ENCODE assay signal across 14 cellular contexts in genomic region chr16:87240211-87241134, GRCh38.
DNase-seq lines count a peak whose midpoint lies in the region; ATAC-seq, FAIRE-seq and TF ChIP-seq lines count a peak whose summit lies in the region.
"Had no signal": no experiment of that assay in that cellular context is flagged by ENCODE, and none has a peak within 500 bp of the region (broad histone marks: within the 10 kb centered on the region; RNA-seq: fewer than 3 reads in every experiment).

No MANE protein-coding gene starts in this region.

- TF ChIP-seq POLR2A in K562 (conservative IDR thresholded peaks at IDR 0.05): no peak
- TF ChIP-seq POLR2A in erythroblast (IDR thresholded peaks at IDR 0.05; ENCODE audit: low read length): no peak

- no peak overlapping the region for H2AFZ ChIP-seq in K562 (ENCODE audit: low read depth, low read length)

- WGBS in K562 (ENCODE audit: insufficient coverage, low coverage, missing lambda C conversion rate): 25% methylated on average over 14 of the region's 14 CpGs

- H3K36me3 ChIP-seq in K562 (ENCODE audit: control insufficient read depth, insufficient read depth, low read length): no peaks in the 10 kb centered on the region
- H3K36me3 ChIP-seq: ovary, spleen had no signal

- CTCF ChIA-PET in K562 (lab: Yijun Ruan, JAX; ENCODE audit: low intra/inter-chr PET ratio): interaction anchor here (0.6 kb wide), 1 partner anchor 1496 kb away, joined by 5 read pairs; no protein-coding TSS in a partner anchor

- H3K4me3 ChIP-seq in K562: no peak overlapping the region
- H3K4me3 ChIP-seq: body of pancreas, ovary, spleen had no signal

- no peak for ATAC-seq in K562
- no peak for ATAC-seq in HG02973 (IDR thresholded peaks at IDR 0.05; ENCODE audit: unreplicated experiment)
- no peak for ATAC-seq in HG03439 (IDR thresholded peaks at IDR 0.05; ENCODE audit: unreplicated experiment)
- ATAC-seq: body of pancreas had no signal

- H3K27me3 Mint-ChIP-seq in HFFc6 (ENCODE audit: insufficient read depth) (peaks cover 3% of the 10 kb centered on the region), mesothelial cell of epicardium (ENCODE audit: low read depth) (peaks cover 9% of the 10 kb centered on the region), CD14-positive monocyte (ENCODE audit: low read depth in 3 of 3) (peaks cover 17 to 51% (median 23%) of the 10 kb centered on the region in 3 donors)

- no peak overlapping the region for H3K4me2 ChIP-seq in K562 (ENCODE audit: insufficient read depth, low read length)

- TF ChIP-seq EP300 in K562 (IDR thresholded peaks at IDR 0.05; ENCODE audit: low read length): no peak

- peak; percentile 76 for DNase-seq in AG20443 (ENCODE audit: low spot score)
- DNase-seq in HFFc6: peak; percentile 40
- DNase-seq in K562 (ENCODE audit: extremely low read depth in 1 of 4, low spot score in 3 of 4): no peak
- no peak for DNase-seq in mesothelial cell of epicardium (ENCODE audit: low spot score in 2 of 2, unreplicated experiment in 2 of 2)
- no peak for DNase-seq in CD14-positive monocyte (ENCODE audit: low spot score)
- DNase-seq in erythroblast (lab: John Stamatoyannopoulos, UW): no peak
- DNase-seq: activated naive CD4-positive, alpha-beta T cell treated with Interleukin-2 at 50 U/mL for 16 hours; body of pancreas; effector CD4-positive, alpha-beta T cell; ovary; spleen had no signal

- H3K9ac ChIP-seq in K562 (ENCODE audit: insufficient read depth in 1 of 2, low read depth in 2 of 2, low read length in 2 of 2): no peak overlapping the region

- no peak for TF ChIP-seq CTCF in HFFc6 (IDR thresholded peaks at IDR 0.05)
- TF ChIP-seq CTCF in K562 (IDR thresholded peaks at IDR 0.05 in 2 of 3, conservative IDR thresholded peaks at IDR 0.05 in 1 of 3; ENCODE audit: insufficient read depth in 2 of 3, low read depth in 1 of 3, low read length in 3 of 3): no peak
- TF ChIP-seq CTCF in mesothelial cell of epicardium (IDR thresholded peaks at IDR 0.05; ENCODE audit: unreplicated experiment): no peak
- no peak for TF ChIP-seq CTCF in CD14-positive monocyte (IDR thresholded peaks at IDR 0.05)

- H3K4me1 ChIP-seq in K562 (replicated peaks in 1 of 2; ENCODE audit: control insufficient read depth in 2 of 2, insufficient read depth in 2 of 2, low read length in 2 of 2): peaks cover 0 to 4% of the 10 kb centered on the region in 2 experiments; a peak in 1 of 5 replicates
- H3K4me1 ChIP-seq: body of pancreas had no signal

- no peaks in the 10 kb centered on the region for H3K9me1 ChIP-seq in K562 (ENCODE audit: control insufficient read depth, insufficient read depth, low read length)

- intact Hi-C loops in K562 (cut with micrococcal nuclease): no loop called here
- intact Hi-C loops in CD14-positive monocyte (cut with micrococcal nuclease): no loop called here

- H3K36me3 Mint-ChIP-seq in HFFc6 (ENCODE audit: low read depth) (peaks cover 6% of the 10 kb centered on the region), mesothelial cell of epicardium (no peaks in the 10 kb centered on the region), CD14-positive monocyte (no peaks in the 10 kb centered on the region)

- no peaks in the 10 kb centered on the region for H3K9me3 Mint-ChIP-seq in HFFc6
- no peaks in the 10 kb centered on the region for H3K9me3 Mint-ChIP-seq in mesothelial cell of epicardium
- no peaks in the 10 kb centered on the region for H3K9me3 Mint-ChIP-seq in CD14-positive monocyte

- H3K27ac ChIP-seq in K562 (ENCODE audit: extremely low read depth, low read depth, low read length): no peak overlapping the region
- H3K27ac ChIP-seq: body of pancreas, ovary, spleen had no signal

- no TSS peak for BruUV-seq in K562 (replicated peaks; lab: Mats Ljungman, UMichigan)

- no peak for TF ChIP-seq RAD21 in K562 (CRISPR knock-in tag; conservative IDR thresholded peaks at IDR 0.05 in 1 of 2, IDR thresholded peaks at IDR 0.05 in 1 of 2)

- H3K4me3 Mint-ChIP-seq in HFFc6 (peak overlapping the region; percentile 53; the same call in 1 of the 2 replicates), mesothelial cell of epicardium (peak overlapping the region; percentile 15), CD14-positive monocyte (no peak overlapping the region)

- H3K79me2 ChIP-seq in K562 (ENCODE audit: control insufficient read depth, insufficient read depth, low read length): no peaks in the 10 kb centered on the region

- H3K4me1 Mint-ChIP-seq in HFFc6 (ENCODE audit: low read depth): peaks cover 21% of the 10 kb centered on the region
- H3K4me1 Mint-ChIP-seq in mesothelial cell of epicardium: peaks cover 33% of the 10 kb centered on the region
- peaks cover 13% of the 10 kb centered on the region for H3K4me1 Mint-ChIP-seq in CD14-positive monocyte

- POLR2A ChIA-PET in K562 (lab: Yijun Ruan, JAX): interaction anchor here (0.7 to 1.6 kb wide), 3 partner anchors 11 to 194 kb away, joined by 3 to 5 read pairs (median 3); no protein-coding TSS in a partner anchor

- peaks cover 7% of the 10 kb centered on the region; the same call in 1 of the 2 replicates for H4K20me1 ChIP-seq in K562 (replicated peaks; ENCODE audit: control insufficient read depth, insufficient read depth, low read length)

- H3K27me3 ChIP-seq in K562 (ENCODE audit: control insufficient read depth in 2 of 2, insufficient read depth in 2 of 2, low read length in 2 of 2): peaks cover 5 to 15% of the 10 kb centered on the region in 2 experiments; a peak in 3 of 5 replicates
- H3K27me3 ChIP-seq: body of pancreas, ovary had no signal

- FAIRE-seq in K562 (lab: Jason Lieb, UNC): no peak
- FAIRE-seq: TTC549 had no signal

- in situ Hi-C loops in K562 (cut with MboI): no loop called here

- H3K27ac Mint-ChIP-seq in HFFc6 (peak overlapping the region; percentile 43; the same call in 1 of the 2 replicates), mesothelial cell of epicardium (peak overlapping the region; percentile 90), CD14-positive monocyte (no peak overlapping the region)

- no peaks in the 10 kb centered on the region for H3K9me3 ChIP-seq in K562 (replicated peaks; ENCODE audit: control insufficient read depth, insufficient read depth, low read depth, low read length)
- H3K9me3 ChIP-seq: body of pancreas, ovary, spleen had no signal

TF ChIP-seq in K562, 482 proteins besides CTCF, POLR2A, EP300 and RAD21:
- TF ChIP-seq UBTF (IDR thresholded peaks at IDR 0.05; ENCODE audit: borderline replicate concordance in 1 of 2, low read depth in 2 of 2, low read length in 2 of 2) (no peak), ZNF316 (IDR thresholded peaks at IDR 0.05) (0 out of 2 replicates have a peak, but pooled peaks have one; percentile 9), C11orf30 (IDR thresholded peaks at IDR 0.05; ENCODE audit: low read depth) (peak; percentile 20; the same call in 1 of the 2 replicates)

Comparison
In these comparisons a context has a peak if more than half of its experiments do, and no peak if none do; other contexts are left out.
1. DNase-seq: peak in AG20443 (single experiment) and HFFc6 (single experiment); none in K562 (0 of 4), mesothelial cell of epicardium (0 of 2), CD14-positive monocyte (single experiment) and erythroblast (0 of 2).
2. H3K27ac Mint-ChIP-seq: peak in HFFc6 (single experiment) and mesothelial cell of epicardium (single experiment); none in CD14-positive monocyte (0 of 7).
3. H3K4me3 Mint-ChIP-seq: peak in HFFc6 (single experiment) and mesothelial cell of epicardium (single experiment); none in CD14-positive monocyte (0 of 2).